Comparison of ENCODE assay signal across 10 cellular contexts in the genomic region with DNA sequence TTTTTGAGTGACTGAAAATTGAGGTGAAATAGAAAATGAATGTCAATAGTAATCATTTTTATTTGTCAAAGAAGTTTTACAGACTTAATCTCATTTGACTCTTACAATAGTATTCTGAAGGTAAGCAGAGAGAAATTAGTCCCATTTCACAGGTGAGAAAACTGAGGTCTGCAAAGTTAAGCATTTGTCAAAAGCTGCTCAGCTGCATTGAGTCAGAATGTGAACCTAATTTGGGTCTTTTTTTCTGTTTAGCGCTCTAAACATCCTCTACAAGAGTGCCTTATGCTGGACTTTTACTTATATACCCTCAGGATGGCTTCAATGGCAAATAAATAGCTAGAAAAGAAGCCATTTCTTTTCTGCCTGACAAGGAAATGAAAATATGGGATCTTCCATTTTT.
"Had no signal": no experiment of that assay in that cellular context is flagged by ENCODE, and none has a peak within 500 bp of the region (broad histone marks: within the 10 kb centered on the region; RNA-seq: fewer than 3 reads in every experiment).

No MANE protein-coding gene starts in this region.

- ATAC-seq: HCT116 had no signal

- H3K9me3 ChIP-seq: HAP-1 had no signal

- H3K27ac ChIP-seq: GM23248 had no signal

- H3K9ac ChIP-seq: GM23248 had no signal

- H3K4me2 ChIP-seq: GM23338 had no signal

- H3K4me1 ChIP-seq: HAP-1 had no signal

- H3K4me3 ChIP-seq: GM23248, GM23338, HAP-1 had no signal

- DNase-seq: GM23248, GOT3, H7, H9, HCEC 1CT, HFFc6 had no signal

- H3K36me3 ChIP-seq: HAP-1 had no signal

- H2AFZ ChIP-seq: GM23248, GM23338 had no signal

- FAIRE-seq: H54 had no signal
